ENCODE assay signal across 12 cellular contexts in the genomic region with DNA sequence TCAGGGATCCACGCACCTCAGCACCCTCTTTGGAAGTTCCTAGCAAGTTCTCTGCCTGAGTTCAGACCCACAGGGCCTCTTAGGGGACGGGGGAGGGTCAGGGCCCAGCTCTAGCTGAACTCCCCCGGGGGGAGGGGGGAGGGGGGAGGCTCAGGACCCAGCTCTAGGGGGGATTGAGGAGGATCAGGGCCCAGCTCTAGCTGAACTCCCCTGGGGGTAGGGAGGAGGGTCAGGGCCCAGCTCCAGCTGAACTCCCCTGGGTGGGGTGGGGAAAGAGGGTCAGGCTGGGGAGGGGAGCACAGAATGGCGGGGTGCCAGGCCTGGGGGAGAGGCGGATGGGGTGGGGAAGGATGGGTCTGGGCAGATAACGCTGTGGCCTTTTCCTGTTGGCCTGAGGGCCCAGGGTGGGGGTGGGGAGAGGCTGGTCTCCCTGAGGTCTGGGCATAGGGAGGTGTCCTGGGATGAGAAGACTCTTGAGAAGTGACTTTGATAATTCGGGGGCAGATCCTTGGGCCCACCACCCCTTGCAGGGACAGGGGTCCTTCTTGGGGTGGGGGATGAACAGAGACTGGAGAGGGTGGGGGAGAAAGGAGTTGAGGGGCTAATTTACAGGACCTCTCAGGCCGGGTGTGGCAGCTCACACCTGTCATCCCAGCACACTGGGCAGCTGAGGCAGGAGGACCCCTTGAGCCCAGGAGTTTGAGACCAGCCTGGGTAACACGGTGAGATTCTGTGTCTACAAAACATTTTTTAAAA. TPM values are rescaled to one million over a fixed set of nuclear protein-coding genes. Genes with fewer than 3 reads are reported as not detected.
A peak's percentile ranks its signal among the peaks of the same experiment; 100 is the strongest.
DNase-seq lines count a peak whose midpoint lies in the region; ATAC-seq and TF ChIP-seq lines count a peak whose summit lies in the region.
"Had no signal": no experiment of that assay in that cellular context is flagged by ENCODE, and none has a peak within 500 bp of the region (broad histone marks: within the 10 kb centered on the region; RNA-seq: fewer than 3 reads in every experiment).

No MANE protein-coding gene starts in this region.

- peaks cover 2 to 4% (median 3%) of the 10 kb centered on the region in 3 donors for H3K4me1 Mint-ChIP-seq in CD8-positive, alpha-beta memory T cell
- H3K4me1 Mint-ChIP-seq in WTC11, result peaks cover 38% of the 10 kb centered on the region

- DNase-seq in CD8-positive, alpha-beta memory T cell, result no peak
- DNase-seq in WTC11 (ENCODE audit: low spot score) (no peak), lung (ENCODE audit: low spot score) (no peak), NCI-H1092 treated with DMSO at 0.1 percent for 48 hours (lab: John Stamatoyannopoulos, UW) (no peak), sigmoid colon (no peak)
- DNase-seq: amygdala; effector CD8-positive, alpha-beta T cell; hippocampal formation; NCI-H1694 had no signal

- H3K36me3 Mint-ChIP-seq in CD8-positive, alpha-beta memory T cell, result no peaks in the 10 kb centered on the region
- H3K36me3 Mint-ChIP-seq in WTC11, result no peaks in the 10 kb centered on the region

- no peaks in the 10 kb centered on the region for H3K9me3 ChIP-seq in CD8-positive, alpha-beta memory T cell (ENCODE audit: low read length)
- H3K9me3 ChIP-seq in lung (ENCODE audit: control insufficient read depth in 2 of 2, insufficient read depth in 1 of 2, low read length in 1 of 2), result no peaks in the 10 kb centered on the region
- H3K9me3 ChIP-seq in sigmoid colon, result no peaks in the 10 kb centered on the region

- 50 to 56% methylated on average over 9 of the region's 9 CpGs for WGBS in lung, 2 donors
- WGBS in sigmoid colon, 2 donors, result 73 to 74% methylated on average over 9 of the region's 9 CpGs

- POLR2A ChIA-PET in CD8-positive, alpha-beta memory T cell (lab: Charles Lee), result interaction anchor here (0.9 kb wide), 1 partner anchor 7 kb away, joined by 3 read pairs; no protein-coding TSS in a partner anchor
- POLR2A ChIA-PET in WTC11 (lab: Charles Lee), result interaction anchor here (0.9 kb wide), 1 partner anchor 475 kb away, joined by 6 read pairs; no protein-coding TSS in a partner anchor

- CTCF ChIA-PET in CD8-positive, alpha-beta memory T cell (lab: Charles Lee), result no interaction called here
- CTCF ChIA-PET in WTC11 (lab: Charles Lee), result interaction anchor here (0.5 to 1.1 kb wide), 2 partner anchors 8 to 19 kb away, joined by 4 to 5 read pairs; no protein-coding TSS in a partner anchor

- H3K36me3 ChIP-seq in CD8-positive, alpha-beta memory T cell (ENCODE audit: insufficient read depth, low read length), result no peaks in the 10 kb centered on the region
- H3K36me3 ChIP-seq in lung (ENCODE audit: control insufficient read depth in 2 of 2, insufficient read depth in 2 of 2, low read length in 2 of 2) (no peaks in the 10 kb centered on the region), sigmoid colon (no peaks in the 10 kb centered on the region)

- H3K27ac ChIP-seq in CD8-positive, alpha-beta memory T cell (ENCODE audit: low read depth, low read length), result peak overlapping the region; percentile 67
- H3K27ac ChIP-seq in lung (ENCODE audit: low read depth in 1 of 2, low read length in 1 of 2) (peak overlapping the region; percentile 24 to 74), sigmoid colon (peak overlapping the region in 1 of 4 donors; percentile 46)

- H3K4me3 Mint-ChIP-seq in CD8-positive, alpha-beta memory T cell, result no peak overlapping the region
- H3K4me3 Mint-ChIP-seq in WTC11, result no peak overlapping the region
- H3K4me3 Mint-ChIP-seq: T-helper 2 cell treated with Interferon-gamma antibody and Interleukin-4, amounts not matched to agents 5 μg/mL and 100 μg/mL, for 36 hours had no signal

- intact Hi-C loops in sigmoid colon (cut with DNase I), result no loop called here

- no peaks in the 10 kb centered on the region for H3K27me3 ChIP-seq in CD8-positive, alpha-beta memory T cell (ENCODE audit: insufficient read depth, low read length, poor library complexity, severe bottlenecking)
- no peaks in the 10 kb centered on the region for H3K27me3 ChIP-seq in lung (ENCODE audit: control insufficient read depth, insufficient read depth)
- H3K27me3 ChIP-seq in sigmoid colon, result no peaks in the 10 kb centered on the region

- peaks cover 7% of the 10 kb centered on the region for H3K4me1 ChIP-seq in CD8-positive, alpha-beta memory T cell (ENCODE audit: insufficient read depth, low read length)
- H3K4me1 ChIP-seq in lung (ENCODE audit: control insufficient read depth in 2 of 2, insufficient read depth in 2 of 2, low read length in 2 of 2), result peaks cover 0 to 21% of the 10 kb centered on the region in 2 donors
- peaks cover 0 to 24% (median 10%) of the 10 kb centered on the region in 4 donors for H3K4me1 ChIP-seq in sigmoid colon

- ATAC-seq in WTC11 (no peak), lung (ENCODE audit: insufficient read depth, low FRiP score) (no peak), GM19463 (IDR thresholded peaks at IDR 0.05; ENCODE audit: unreplicated experiment) (no peak)

- no peak for TF ChIP-seq POLR2A in sigmoid colon (IDR thresholded peaks at IDR 0.05)

- no peak for TF ChIP-seq CTCF in WTC11 (IDR thresholded peaks at IDR 0.05)
- no peak for TF ChIP-seq CTCF in lung (IDR thresholded peaks at IDR 0.05; ENCODE audit: control extremely low read depth, extremely low read depth)
- no peak for TF ChIP-seq CTCF in sigmoid colon (IDR thresholded peaks at IDR 0.05)

- H3K9me3 Mint-ChIP-seq in CD8-positive, alpha-beta memory T cell, result no peaks in the 10 kb centered on the region
- no peaks in the 10 kb centered on the region for H3K9me3 Mint-ChIP-seq in WTC11
- H3K9me3 Mint-ChIP-seq: T-helper 2 cell treated with Interferon-gamma antibody and Interleukin-4, amounts not matched to agents 5 μg/mL and 100 μg/mL, for 36 hours had no signal

- H3K4me3 ChIP-seq in CD8-positive, alpha-beta memory T cell (ENCODE audit: low read length), result no peak overlapping the region
- no peak overlapping the region for H3K4me3 ChIP-seq in lung
- H3K4me3 ChIP-seq in sigmoid colon, result no peak overlapping the region

- no peak for TF ChIP-seq EP300 in sigmoid colon (IDR thresholded peaks at IDR 0.05)

- H3K27ac Mint-ChIP-seq in CD8-positive, alpha-beta memory T cell, result peak overlapping the region in 1 of 8 donors; percentile 83
- H3K27ac Mint-ChIP-seq in WTC11, result peak overlapping the region; percentile 85
- H3K27ac Mint-ChIP-seq: T-helper 2 cell treated with Interferon-gamma antibody and Interleukin-4, amounts not matched to agents 5 μg/mL and 100 μg/mL, for 36 hours had no signal

- peaks cover 3 to 4% of the 10 kb centered on the region in 2 donors for H3K27me3 Mint-ChIP-seq in CD8-positive, alpha-beta memory T cell
- no peaks in the 10 kb centered on the region for H3K27me3 Mint-ChIP-seq in WTC11 (ENCODE audit: low read depth)

TF ChIP-seq in WTC11, 78 proteins besides CTCF, POLR2A, EP300 and RAD21 (continues in another document):
- TF ChIP-seq, protein P1, sequence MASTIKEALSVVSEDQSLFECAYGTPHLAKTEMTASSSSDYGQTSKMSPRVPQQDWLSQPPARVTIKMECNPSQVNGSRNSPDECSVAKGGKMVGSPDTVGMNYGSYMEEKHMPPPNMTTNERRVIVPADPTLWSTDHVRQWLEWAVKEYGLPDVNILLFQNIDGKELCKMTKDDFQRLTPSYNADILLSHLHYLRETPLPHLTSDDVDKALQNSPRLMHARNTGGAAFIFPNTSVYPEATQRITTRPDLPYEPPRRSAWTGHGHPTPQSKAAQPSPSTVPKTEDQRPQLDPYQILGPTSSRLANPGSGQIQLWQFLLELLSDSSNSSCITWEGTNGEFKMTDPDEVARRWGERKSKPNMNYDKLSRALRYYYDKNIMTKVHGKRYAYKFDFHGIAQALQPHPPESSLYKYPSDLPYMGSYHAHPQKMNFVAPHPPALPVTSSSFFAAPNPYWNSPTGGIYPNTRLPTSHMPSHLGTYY (CRISPR knock-in tag; IDR thresholded peaks at IDR 0.05), result no peak
- no peak for TF ChIP-seq OVOL2 (CRISPR knock-in tag; IDR thresholded peaks at IDR 0.05; ENCODE audit: borderline replicate concordance)

RNA-seq across cellular contexts. Expression of a gene that starts 5.5 kb away (rescaled TPM):
- total RNA-seq in CD8-positive, alpha-beta memory T cell, result 100 to 1,000 TPM; 969 to 978 TPM
- 177 TPM for polyA plus RNA-seq in CD8-positive, alpha-beta memory T cell
- 663 to 692 TPM (median 680 TPM) in 3 replicates for total RNA-seq in WTC11 (2021)
- total RNA-seq in lung, result 100 to 1,000 TPM; 256 to 321 TPM
- polyA plus RNA-seq in lung, result 100 to 1,000 TPM; 112 to 150 TPM
- total RNA-seq in sigmoid colon, result 10 to 100 TPM; 53.8 to 94.5 (median 71.7) TPM
- 100 to 1,000 TPM in 2 of 3 donors, 10 to 100 TPM in 1; 78.7 to 154 (median 101) TPM for polyA plus RNA-seq in sigmoid colon

RNA-seq across cellular contexts. Expression of a gene that starts 30.0 kb away (rescaled TPM):
- total RNA-seq in CD8-positive, alpha-beta memory T cell, result not detected
- not detected for polyA plus RNA-seq in CD8-positive, alpha-beta memory T cell
- total RNA-seq in WTC11 (2021) (60.6 to 86.8 TPM (median 83.9 TPM) in 3 replicates), lung (10 to 100 TPM in 1 of 2 donors, 1 to 10 TPM in 1; 8.1 to 14.1 TPM), sigmoid colon (not detected)
- polyA plus RNA-seq in lung (1 to 10 TPM in 1 of 2 donors, under 1 TPM in 1; 0.91 to 4.2 TPM), sigmoid colon (under 1 TPM in 1 of 3 donors, not detected in 2; 0.07 TPM)
- total RNA-seq: HT1080 had no signal

RNA-seq across cellular contexts. Expression of a gene that starts 35.9 kb away (rescaled TPM):
- not detected for total RNA-seq in CD8-positive, alpha-beta memory T cell
- not detected for polyA plus RNA-seq in CD8-positive, alpha-beta memory T cell
- 1.2 to 3.3 TPM (median 2.5 TPM) in 3 replicates for total RNA-seq in WTC11 (2021)
- total RNA-seq in lung, result 1 to 10 TPM; 2.1 to 9.8 TPM
- 1 to 10 TPM; 2.0 to 6.7 TPM for polyA plus RNA-seq in lung
- total RNA-seq in sigmoid colon, result 1 to 10 TPM in 1 of 4 donors, under 1 TPM in 1, not detected in 2; 0.36 to 1.1 TPM
- under 1 TPM in 1 of 3 donors, not detected in 2; 0.03 TPM for polyA plus RNA-seq in sigmoid colon
- total RNA-seq: HT1080 had no signal

RNA-seq across cellular contexts. Expression of a gene that starts 40.9 kb away (rescaled TPM):
- total RNA-seq in CD8-positive, alpha-beta memory T cell, result not detected
- not detected for polyA plus RNA-seq in CD8-positive, alpha-beta memory T cell
- total RNA-seq in WTC11 (2021) (0.66 to 0.78 TPM (median 0.70 TPM) in 3 replicates), lung (10 to 100 TPM; 14.9 to 23.6 TPM), sigmoid colon (under 1 TPM in 1 of 4 donors, not detected in 3; 0.36 TPM)
- polyA plus RNA-seq in lung (10 to 100 TPM; 20.5 to 23.7 TPM), sigmoid colon (100 to 1,000 TPM; 266 to 456 (median 311) TPM)

RNA-seq across cellular contexts. Expression of a gene that starts 49.0 kb away (rescaled TPM):
- not detected for total RNA-seq in CD8-positive, alpha-beta memory T cell
- not detected for polyA plus RNA-seq in CD8-positive, alpha-beta memory T cell
- 0.53 to 0.82 TPM (median 0.61 TPM) in 3 replicates for total RNA-seq in WTC11 (2021)
- 10 to 100 TPM in 1 of 2 donors, under 1 TPM in 1; 0.58 to 23.3 TPM for total RNA-seq in lung
- polyA plus RNA-seq in lung, result 10 to 100 TPM in 1 of 2 donors, under 1 TPM in 1; 0.85 to 18.5 TPM
- total RNA-seq in sigmoid colon, result not detected
- not detected for polyA plus RNA-seq in sigmoid colon
- total RNA-seq: HT1080 had no signal

Comparison
In these comparisons a context has a peak if more than half of its experiments do, and no peak if none do; other contexts are left out.
1. RNA of a gene that starts 30.0 kb away (total RNA-seq): 60.6 to 86.8 TPM in WTC11 and 8.1 to 14.1 TPM in lung; not detected in CD8-positive, alpha-beta memory T cell and not detected in sigmoid colon; every median in the first group is over 4 times any median in the second.